In genomic region chr13:98468352-98468751, GRCh38 we compare ENCODE assay signal across 15 cellular contexts.
DNase-seq lines count a peak whose midpoint lies in the region; ATAC-seq, FAIRE-seq and TF ChIP-seq lines count a peak whose summit lies in the region.
"Had no signal": no experiment of that assay in that cellular context is flagged by ENCODE, and none has a peak within 500 bp of the region (broad histone marks: within the 10 kb centered on the region; RNA-seq: fewer than 3 reads in every experiment).

No MANE protein-coding gene starts in this region.

- H3K4me2 ChIP-seq in OCI-LY1 (ENCODE audit: low read length), result no peak overlapping the region

- H3K9me3 ChIP-seq in OCI-LY1 (ENCODE audit: low read length) (no peaks in the 10 kb centered on the region), esophagus muscularis mucosa (no peaks in the 10 kb centered on the region)
- H3K9me3 ChIP-seq: heart right ventricle had no signal

- TF ChIP-seq CTCF in OCI-LY1 (IDR thresholded peaks at IDR 0.05; ENCODE audit: low read length), result peak; percentile 24; the same call in 1 of the 2 replicates
- TF ChIP-seq CTCF in esophagus muscularis mucosa (IDR thresholded peaks at IDR 0.05), result no peak
- TF ChIP-seq CTCF in D721Med (IDR thresholded peaks at IDR 0.05; ENCODE audit: insufficient read depth, missing control alignments), result no peak

- no peak overlapping the region for H3K4me3 ChIP-seq in OCI-LY1 (ENCODE audit: low read depth, low read length, poor library complexity, severe bottlenecking)
- no peak overlapping the region for H3K4me3 ChIP-seq in esophagus muscularis mucosa
- H3K4me3 ChIP-seq: heart right ventricle had no signal

- H3K27me3 ChIP-seq in OCI-LY1 (ENCODE audit: insufficient read depth, low read length) (no peaks in the 10 kb centered on the region), esophagus muscularis mucosa (no peaks in the 10 kb centered on the region)
- H3K27me3 ChIP-seq: heart right ventricle had no signal

- no peak for DNase-seq in activated naive CD8-positive, alpha-beta T cell treated with anti-CD3 and anti-CD28 coated beads, Interleukin-2, amount 50 U/mL, for 24 hours
- no peak for DNase-seq in activated naive CD8-positive, alpha-beta T cell treated with anti-CD3 and anti-CD28 coated beads for 36 hours
- DNase-seq in esophagus muscularis mucosa (ENCODE audit: extremely low spot score) (no peak), NK-92 (lab: John Stamatoyannopoulos, UW; ENCODE audit: unreplicated experiment) (no peak), D721Med (ENCODE audit: insufficient read length, low spot score) (no peak)
- no peak for DNase-seq in stimulated activated CD4-positive, alpha-beta T cell treated with anti-CD3 and anti-CD28 coated beads, Interleukin-12 subunit alpha, Interleukin-12 subunit beta, amount 100 ng/mL, for 4 hours
- DNase-seq: activated CD4-positive, CD25-positive, alpha-beta regulatory T cell treated with anti-CD3 and anti-CD28 coated beads, Interleukin-2, amount 50 U/mL, for 72 hours; heart right ventricle; NCI-H1048; NK-92 treated with Interleukin-12 subunit alpha and Interleukin-12 subunit beta, amount 100 ng/mL, for 24 hours; substantia nigra had no signal

- no peaks in the 10 kb centered on the region for H3K9me2 ChIP-seq in OCI-LY1 (ENCODE audit: low read depth, low read length)

- H3F3A ChIP-seq in OCI-LY1 (ENCODE audit: insufficient read depth, low read length), result no peaks in the 10 kb centered on the region

- H3K27ac ChIP-seq in OCI-LY1 (ENCODE audit: low read depth, low read length, poor library complexity, severe bottlenecking), result no peak overlapping the region
- peak overlapping the region in 3 of 4 donors; percentile 13 to 29 (median 27) for H3K27ac ChIP-seq in esophagus muscularis mucosa (replicated peaks in 1 of 4)

- H4K20me1 ChIP-seq in OCI-LY1 (ENCODE audit: insufficient read depth, low read length), result no peaks in the 10 kb centered on the region

- H3K27me3 Mint-ChIP-seq in activated naive CD8-positive, alpha-beta T cell treated with anti-CD3 and anti-CD28 coated beads, Interleukin-2, amount 50 U/mL, for 24 hours, result no peaks in the 10 kb centered on the region
- H3K27me3 Mint-ChIP-seq in activated naive CD8-positive, alpha-beta T cell treated with anti-CD3 and anti-CD28 coated beads for 36 hours, result no peaks in the 10 kb centered on the region
- H3K27me3 Mint-ChIP-seq in stimulated activated memory B cell treated with anti-CD40 and anti-IgM and Interleukin-4, amounts not matched to agents 10 μg/mL and 1 μg/mL and 100 μg/mL, for 72 hours, result no peaks in the 10 kb centered on the region

- peaks cover 44% of the 10 kb centered on the region for H3K36me3 Mint-ChIP-seq in activated naive CD8-positive, alpha-beta T cell treated with anti-CD3 and anti-CD28 coated beads, Interleukin-2, amount 50 U/mL, for 24 hours (ENCODE audit: low read depth)
- H3K36me3 Mint-ChIP-seq in activated naive CD8-positive, alpha-beta T cell treated with anti-CD3 and anti-CD28 coated beads for 36 hours, result peaks cover 40% of the 10 kb centered on the region
- H3K36me3 Mint-ChIP-seq in stimulated activated memory B cell treated with anti-CD40 and anti-IgM and Interleukin-4, amounts not matched to agents 10 μg/mL and 1 μg/mL and 100 μg/mL, for 72 hours, result peaks cover 56% of the 10 kb centered on the region

- peaks cover 27% of the 10 kb centered on the region for H3K4me1 Mint-ChIP-seq in activated naive CD8-positive, alpha-beta T cell treated with anti-CD3 and anti-CD28 coated beads, Interleukin-2, amount 50 U/mL, for 24 hours
- H3K4me1 Mint-ChIP-seq in activated naive CD8-positive, alpha-beta T cell treated with anti-CD3 and anti-CD28 coated beads for 36 hours, result peaks cover 36% of the 10 kb centered on the region
- H3K4me1 Mint-ChIP-seq in stimulated activated memory B cell treated with anti-CD40 and anti-IgM and Interleukin-4, amounts not matched to agents 10 μg/mL and 1 μg/mL and 100 μg/mL, for 72 hours, result peaks cover 17% of the 10 kb centered on the region

- H3K4me1 ChIP-seq in OCI-LY1 (ENCODE audit: insufficient read depth, low read length, severe bottlenecking), result no peaks in the 10 kb centered on the region
- H3K4me1 ChIP-seq in esophagus muscularis mucosa, result peaks cover 36 to 45% (median 41%) of the 10 kb centered on the region in 4 donors

- H2AFZ ChIP-seq in OCI-LY1 (ENCODE audit: low read length), result no peak overlapping the region

- no peaks in the 10 kb centered on the region for H3K9me3 Mint-ChIP-seq in activated naive CD8-positive, alpha-beta T cell treated with anti-CD3 and anti-CD28 coated beads, Interleukin-2, amount 50 U/mL, for 24 hours
- no peaks in the 10 kb centered on the region for H3K9me3 Mint-ChIP-seq in activated naive CD8-positive, alpha-beta T cell treated with anti-CD3 and anti-CD28 coated beads for 36 hours
- no peaks in the 10 kb centered on the region for H3K9me3 Mint-ChIP-seq in stimulated activated memory B cell treated with anti-CD40 and anti-IgM and Interleukin-4, amounts not matched to agents 10 μg/mL and 1 μg/mL and 100 μg/mL, for 72 hours

- H3K79me2 ChIP-seq in OCI-LY1 (ENCODE audit: insufficient read depth, low read length), result no peaks in the 10 kb centered on the region

- H3K36me3 ChIP-seq in OCI-LY1 (ENCODE audit: insufficient read depth, low read length) (peaks cover 74% of the 10 kb centered on the region; the same call in 1 of the 2 replicates), esophagus muscularis mucosa (peaks cover 0 to 59% (median 34%) of the 10 kb centered on the region in 4 donors)

- no peak for TF ChIP-seq EP300 in esophagus muscularis mucosa (IDR thresholded peaks at IDR 0.05)

- 58% methylated on average over 3 of the region's 3 CpGs for WGBS in esophagus muscularis mucosa

- no peak overlapping the region for H3K9ac ChIP-seq in OCI-LY1 (ENCODE audit: low read length)

- no peak for FAIRE-seq in D721Med (lab: Jason Lieb, UNC)
- FAIRE-seq: bronchial epithelial cell, endothelial cell of umbilical vein had no signal

- no peak overlapping the region for H3K4me3 Mint-ChIP-seq in activated naive CD8-positive, alpha-beta T cell treated with anti-CD3 and anti-CD28 coated beads, Interleukin-2, amount 50 U/mL, for 24 hours
- no peak overlapping the region for H3K4me3 Mint-ChIP-seq in activated naive CD8-positive, alpha-beta T cell treated with anti-CD3 and anti-CD28 coated beads for 36 hours
- H3K4me3 Mint-ChIP-seq in stimulated activated memory B cell treated with anti-CD40 and anti-IgM and Interleukin-4, amounts not matched to agents 10 μg/mL and 1 μg/mL and 100 μg/mL, for 72 hours, result no peak overlapping the region

- no peak for ATAC-seq in activated naive CD8-positive, alpha-beta T cell treated with anti-CD3 and anti-CD28 coated beads, Interleukin-2, amount 50 U/mL, for 24 hours
- ATAC-seq in stimulated activated memory B cell treated with anti-CD40 and anti-IgM and Interleukin-4, amounts not matched to agents 10 μg/mL and 1 μg/mL and 100 μg/mL, for 72 hours, result no peak

- intact Hi-C loops in esophagus muscularis mucosa (cut with DNase I), result no loop called here

- peak overlapping the region; percentile 44 for H3K27ac Mint-ChIP-seq in activated naive CD8-positive, alpha-beta T cell treated with anti-CD3 and anti-CD28 coated beads, Interleukin-2, amount 50 U/mL, for 24 hours
- H3K27ac Mint-ChIP-seq in activated naive CD8-positive, alpha-beta T cell treated with anti-CD3 and anti-CD28 coated beads for 36 hours, result no peak overlapping the region
- H3K27ac Mint-ChIP-seq in stimulated activated memory B cell treated with anti-CD40 and anti-IgM and Interleukin-4, amounts not matched to agents 10 μg/mL and 1 μg/mL and 100 μg/mL, for 72 hours, result peak overlapping the region; percentile 54

- no peak for TF ChIP-seq POLR2A in esophagus muscularis mucosa (IDR thresholded peaks at IDR 0.05; ENCODE audit: low read depth)
